In genomic region chr4:111398906-111399330, GRCh38 we compare ENCODE assay signal across 14 cellular contexts.
DNase-seq lines count a peak whose midpoint lies in the region; ATAC-seq and TF ChIP-seq lines count a peak whose summit lies in the region.
"Had no signal": no experiment of that assay in that cellular context is flagged by ENCODE, and none has a peak within 500 bp of the region (broad histone marks: within the 10 kb centered on the region; RNA-seq: fewer than 3 reads in every experiment).

No MANE protein-coding gene starts in this region.

- no peaks in the 10 kb centered on the region for H3K36me3 ChIP-seq in CD8-positive, alpha-beta T cell (ENCODE audit: insufficient read depth, low read length)

- TF ChIP-seq CTCF in AG10803 (conservative IDR thresholded peaks at IDR 0.05; ENCODE audit: low read length) (no peak), omental fat pad (IDR thresholded peaks at IDR 0.05) (no peak)
- no peak for TF ChIP-seq CTCF in CD8-positive, alpha-beta T cell (IDR thresholded peaks at IDR 0.05)

- CTCF ChIA-PET in CD8-positive, alpha-beta T cell (lab: Charles Lee), result no interaction called here

- no peaks in the 10 kb centered on the region for H3K36me3 Mint-ChIP-seq in CD8-positive, alpha-beta T cell
- H3K36me3 Mint-ChIP-seq: activated naive CD4-positive, alpha-beta T cell treated with anti-CD3 and anti-CD28 coated beads, Interleukin-2, amount 50 U/mL, for 24 hours had no signal

- H3K4me3 Mint-ChIP-seq in CD8-positive, alpha-beta T cell, result no peak overlapping the region
- H3K4me3 Mint-ChIP-seq: activated naive CD4-positive, alpha-beta T cell treated with anti-CD3 and anti-CD28 coated beads, Interleukin-2, amount 50 U/mL, for 24 hours; B cell had no signal

- no peaks in the 10 kb centered on the region for H3K4me1 Mint-ChIP-seq in CD8-positive, alpha-beta T cell (ENCODE audit: low read depth)
- H3K4me1 Mint-ChIP-seq: activated naive CD4-positive, alpha-beta T cell treated with anti-CD3 and anti-CD28 coated beads, Interleukin-2, amount 50 U/mL, for 24 hours; B cell had no signal

- H3K27ac ChIP-seq in CD8-positive, alpha-beta T cell (ENCODE audit: low read depth, low read length), result no peak overlapping the region

- peaks cover 5% of the 10 kb centered on the region for H3K9me3 Mint-ChIP-seq in CD8-positive, alpha-beta T cell

- H3K27me3 ChIP-seq in CD8-positive, alpha-beta T cell (ENCODE audit: insufficient read depth, low read length), result no peaks in the 10 kb centered on the region

- no peak overlapping the region for H3K4me3 ChIP-seq in AG10803 (ENCODE audit: low read length)
- no peak overlapping the region for H3K4me3 ChIP-seq in CD8-positive, alpha-beta T cell (ENCODE audit: low read depth, low read length)

- H3K27me3 Mint-ChIP-seq in CD8-positive, alpha-beta T cell (ENCODE audit: low read depth), result no peaks in the 10 kb centered on the region
- H3K27me3 Mint-ChIP-seq: activated naive CD4-positive, alpha-beta T cell treated with anti-CD3 and anti-CD28 coated beads, Interleukin-2, amount 50 U/mL, for 24 hours; B cell had no signal

- no peak for ATAC-seq in GM19351 (IDR thresholded peaks at IDR 0.05; ENCODE audit: unreplicated experiment)
- no peak for ATAC-seq in omental fat pad (ENCODE audit: low FRiP score)
- ATAC-seq in CD8-positive, alpha-beta T cell, result no peak

- intact Hi-C loops in CD8-positive, alpha-beta T cell (cut with DNase I, micrococcal nuclease), result no loop called here

- H3K27ac Mint-ChIP-seq in CD8-positive, alpha-beta T cell, result no peak overlapping the region
- H3K27ac Mint-ChIP-seq: activated naive CD4-positive, alpha-beta T cell treated with anti-CD3 and anti-CD28 coated beads, Interleukin-2, amount 50 U/mL, for 24 hours; B cell had no signal

- POLR2A ChIA-PET in CD8-positive, alpha-beta T cell (lab: Charles Lee), result no interaction called here

- H3K4me1 ChIP-seq in CD8-positive, alpha-beta T cell (ENCODE audit: insufficient read depth, low read length), result no peaks in the 10 kb centered on the region

- H3K9me3 ChIP-seq in CD8-positive, alpha-beta T cell (ENCODE audit: low read length), result no peaks in the 10 kb centered on the region

- DNase-seq in AG10803 (ENCODE audit: low read depth) (peak; percentile 69), NCI-H446 treated with DMSO at 0.1 percent for 48 hours (lab: John Stamatoyannopoulos, UW) (peak; percentile 95), fibroblast of gingiva (ENCODE audit: low read depth) (peak; percentile 16), medulla oblongata (ENCODE audit: extremely low spot score) (peak; percentile 65), omental fat pad (ENCODE audit: low spot score) (no peak)
- no peak for DNase-seq in effector CD4-positive, alpha-beta T cell
- DNase-seq in CD8-positive, alpha-beta T cell, result no peak
- DNase-seq: KBM-7; occipital lobe; stimulated activated CD4-positive, alpha-beta T cell treated with anti-CD3 and anti-CD28 coated beads, Interleukin-2, amount 100 ng/mL, for 24 hours; T-helper 2 cell had no signal

Comparison
In these comparisons a context has a peak if more than half of its experiments do, and no peak if none do; other contexts are left out.
1. DNase-seq: peak in AG10803 (single experiment), NCI-H446 treated with DMSO at 0.1 percent for 48 hours (single experiment), fibroblast of gingiva (single experiment) and medulla oblongata (single experiment); none in effector CD4-positive, alpha-beta T cell (single experiment), omental fat pad (single experiment) and CD8-positive, alpha-beta T cell (0 of 7).